Comparison of ENCODE assay signal across 9 cellular contexts in the genomic region with DNA sequence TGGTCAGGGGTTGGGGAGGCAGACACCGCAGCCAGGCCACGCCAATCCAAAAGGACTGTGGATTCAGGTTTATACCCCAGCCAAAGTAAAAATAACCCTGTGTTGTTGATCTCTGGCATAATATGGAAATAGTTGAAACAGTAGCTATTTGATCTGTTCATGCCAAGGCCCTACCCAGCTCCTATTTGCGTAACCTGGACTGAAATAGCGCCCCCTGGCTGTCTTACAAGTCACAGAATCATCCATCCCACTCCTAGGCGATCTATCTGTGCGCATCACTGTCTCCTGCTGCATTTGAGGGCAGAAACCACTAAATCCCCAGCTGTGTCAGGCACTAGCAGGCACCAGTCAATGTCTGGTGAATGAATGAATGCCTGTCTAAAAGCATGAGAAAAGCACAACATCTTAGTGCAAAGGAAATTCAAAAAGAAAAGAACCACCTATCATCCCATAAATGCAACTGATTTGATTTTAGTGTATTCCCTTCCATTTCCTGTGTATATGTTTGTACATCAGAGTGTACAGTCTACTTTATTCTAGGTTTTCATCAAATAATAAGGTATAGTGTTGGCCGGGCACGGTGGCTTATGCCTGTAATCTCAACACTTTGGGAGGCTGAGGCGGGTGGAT.
A peak's percentile ranks its signal among the peaks of the same experiment; 100 is the strongest.
DNase-seq lines count a peak whose midpoint lies in the region; ATAC-seq, FAIRE-seq and TF ChIP-seq lines count a peak whose summit lies in the region.
"Had no signal": no experiment of that assay in that cellular context is flagged by ENCODE, and none has a peak within 500 bp of the region (broad histone marks: within the 10 kb centered on the region; RNA-seq: fewer than 3 reads in every experiment).

No MANE protein-coding gene starts in this region.

- FAIRE-seq in kidney (lab: Jason Lieb, UNC), result no peak
- FAIRE-seq: TTC549 had no signal

- TF ChIP-seq RAD21 in Ishikawa (IDR thresholded peaks at IDR 0.05; ENCODE audit: low read depth), result peak; percentile 68

- H3K9ac ChIP-seq in kidney (ENCODE audit: low read length in 2 of 2), result no peak overlapping the region

- no peak for ATAC-seq in GM21825 (IDR thresholded peaks at IDR 0.05; ENCODE audit: unreplicated experiment)
- no peak for ATAC-seq in HG02642 (IDR thresholded peaks at IDR 0.05; ENCODE audit: poor library complexity, unreplicated experiment)

- H3K4me3 ChIP-seq in cardiac fibroblast (replicated peaks in 1 of 2; ENCODE audit: low read depth in 2 of 2, low read length in 2 of 2) (no peak overlapping the region), kidney (ENCODE audit: low read length in 2 of 2) (no peak overlapping the region)

- H3K36me3 ChIP-seq in kidney (ENCODE audit: control insufficient read depth in 1 of 2, insufficient read depth in 2 of 2, low read length in 2 of 2), result no peaks in the 10 kb centered on the region

- peaks cover 0 to 7% of the 10 kb centered on the region in 2 donors for H3K4me1 ChIP-seq in kidney (ENCODE audit: control insufficient read depth in 1 of 2, insufficient read depth in 1 of 2, low read depth in 1 of 2, low read length in 2 of 2)

- H3K9me3 ChIP-seq in kidney (ENCODE audit: control insufficient read depth in 1 of 2, low read length in 2 of 2), result no peaks in the 10 kb centered on the region

- no peak for TF ChIP-seq EP300 in Ishikawa (IDR thresholded peaks at IDR 0.05; ENCODE audit: borderline replicate concordance)

- peak; percentile 50 for TF ChIP-seq CTCF in cardiac fibroblast (IDR thresholded peaks at IDR 0.05; ENCODE audit: low read depth, low read length)
- TF ChIP-seq CTCF in kidney (IDR thresholded peaks at IDR 0.05; ENCODE audit: borderline replicate concordance, extremely low read depth, insufficient read depth), result peak; percentile 73

- no peak overlapping the region for H3K27ac ChIP-seq in kidney (ENCODE audit: low read depth in 2 of 2, low read length in 2 of 2)

- peak; percentile 61 for DNase-seq in EH (ENCODE audit: low read depth)
- DNase-seq in T-helper 9 cell, result peak; percentile 28
- DNase-seq in cardiac fibroblast (ENCODE audit: low read depth in 2 of 2), result peak; percentile 63 to 67
- no peak for DNase-seq in kidney
- DNase-seq in stimulated activated CD4-positive, alpha-beta T cell treated with anti-CD3 and anti-CD28 coated beads, Interleukin-2, amount 100 ng/mL, for 48 hours, result peak; percentile 51 to 56

- intact Hi-C loops in kidney (cut with DNase I), result no loop called here

TF ChIP-seq in Ishikawa, 13 proteins besides CTCF, POLR2A, EP300 and RAD21:
- TF ChIP-seq CEBPB (IDR thresholded peaks at IDR 0.05) (peak; percentile 83), EGR1 (IDR thresholded peaks at IDR 0.05) (no peak)
TF ChIP-seq in Ishikawa: peak in this region for 1.
